Comparison of ENCODE assay signal across 1 cellular context in the genomic region with DNA sequence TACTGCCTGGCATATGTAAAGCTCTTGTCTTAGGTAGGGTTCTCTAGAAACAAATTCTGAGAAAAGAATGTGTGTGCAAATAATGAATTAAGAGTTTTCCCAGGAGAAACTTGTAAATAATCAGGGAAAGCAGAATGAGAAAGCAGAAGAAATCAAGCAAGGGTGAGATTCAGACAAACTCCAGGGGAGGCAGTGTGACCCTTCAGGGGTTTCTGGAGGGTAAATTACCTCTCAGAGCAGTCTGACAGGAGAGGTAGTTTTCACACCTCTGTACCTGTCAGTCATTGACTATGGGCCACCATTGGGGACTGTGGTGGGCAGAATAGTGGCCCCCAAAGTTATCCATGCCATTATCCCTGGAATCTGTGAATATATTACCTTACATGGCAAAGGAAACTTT.
TF ChIP-seq lines count a peak whose summit lies in the region.

No MANE protein-coding gene starts in this region.

TF ChIP-seq in H1, 55 proteins besides CTCF, POLR2A, EP300 and RAD21:
- no peak for TF ChIP-seq SP4 (IDR thresholded peaks at IDR 0.05; ENCODE audit: low read length)
- no peak for TF ChIP-seq JUND (IDR thresholded peaks at IDR 0.05; ENCODE audit: low read length)
- TF ChIP-seq MAX (IDR thresholded peaks at IDR 0.05): no peak
- TF ChIP-seq SP1 (IDR thresholded peaks at IDR 0.05; ENCODE audit: low read depth, low read length): no peak
- TF ChIP-seq POU5F1 (IDR thresholded peaks at IDR 0.05; ENCODE audit: low read depth, low read length): no peak
- TF ChIP-seq EGR1 (IDR thresholded peaks at IDR 0.05; ENCODE audit: borderline replicate concordance, low read depth, low read length): no peak
